Comparison of ENCODE assay signal across 26 cellular contexts in genomic region chr12:26255893-26256645, GRCh38.
"Had no signal": no experiment of that assay in that cellular context is flagged by ENCODE, and none has a peak within 500 bp of the region (broad histone marks: within the 10 kb centered on the region; RNA-seq: fewer than 3 reads in every experiment).

No MANE protein-coding gene starts in this region.

- H3K4me3 Mint-ChIP-seq: dendritic cell treated with granulocyte-macrophage colony-stimulating factor and Interleukin-4, amounts not matched to agents 40 ng/mL and 50 ng/mL, for 4 days; memory B cell; mesothelial cell of epicardium; natural killer cell; neural progenitor cell had no signal

- H3K4me3 ChIP-seq: hepatocyte, left ventricle myocardium inferior, lower lobe of right lung, neural progenitor cell, ovary, right atrium auricular region, sigmoid colon, skin epidermis, stomach, thoracic aorta, transverse colon had no signal

- FAIRE-seq: endothelial cell of umbilical vein, kidney had no signal

- ATAC-seq: left cardiac atrium, lower lobe of right lung, natural killer cell had no signal

- H3K4me1 Mint-ChIP-seq: mesothelial cell of epicardium, natural killer cell, neural progenitor cell had no signal

- DNase-seq: erythroblast; foreskin melanocyte; head of caudate nucleus; kidney; left cardiac atrium; left ventricle myocardium inferior; lower lobe of right lung; natural killer cell; nucleus accumbens; ovary; sigmoid colon; stimulated activated CD4-positive, alpha-beta T cell treated with anti-CD3 and anti-CD28 coated beads, Interleukin-2, amount 100 ng/mL, for 24 hours; stimulated activated CD4-positive, alpha-beta T cell treated with anti-CD3 and anti-CD28 coated beads, Interleukin-4, amount 100 ng/mL, for 4 hours; stimulated activated naive CD4-positive, alpha-beta T cell; stomach; substantia nigra; transverse colon had no signal

- H3K36me3 Mint-ChIP-seq: natural killer cell had no signal

- H3K27me3 ChIP-seq: hepatocyte, neural progenitor cell, ovary, right atrium auricular region, sigmoid colon, stomach, transverse colon had no signal

- H3K36me3 ChIP-seq: left ventricle myocardium inferior, lower lobe of right lung, neural progenitor cell, ovary, right atrium auricular region, sigmoid colon, stomach, thoracic aorta, transverse colon had no signal

- H3K27ac Mint-ChIP-seq: dendritic cell treated with granulocyte-macrophage colony-stimulating factor and Interleukin-4, amounts not matched to agents 40 ng/mL and 50 ng/mL, for 4 days; memory B cell; mesothelial cell of epicardium; natural killer cell; neural progenitor cell had no signal

- H3K27me3 Mint-ChIP-seq: memory B cell had no signal
